In the genomic region with DNA sequence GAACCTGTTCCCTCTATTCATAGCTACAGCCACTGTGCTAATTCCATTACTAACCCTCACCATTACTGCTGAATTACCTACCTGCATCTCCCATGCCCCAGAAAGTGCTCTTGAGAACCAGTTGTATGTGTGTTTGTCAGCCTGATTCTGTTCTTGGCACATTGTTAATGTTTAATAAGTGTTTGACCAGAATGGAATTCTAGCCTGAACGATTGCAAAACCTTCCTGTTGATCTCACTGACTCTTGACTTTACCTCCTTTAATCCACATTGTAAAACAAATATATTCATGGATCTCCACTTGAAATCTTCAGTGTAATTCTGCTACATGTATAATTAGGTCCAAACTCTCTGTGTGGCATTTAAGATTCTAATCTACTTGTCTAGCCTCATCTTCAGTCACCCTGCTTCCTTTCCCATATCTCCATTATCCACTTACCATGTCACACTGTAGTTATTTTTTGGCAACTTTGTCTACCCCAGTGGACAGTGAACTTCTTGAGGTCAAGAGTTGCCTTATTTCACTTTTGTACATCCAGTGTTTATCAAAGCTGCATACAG, we compare ENCODE assay signal across 1 cellular context.
A peak's percentile ranks its signal among the peaks of the same experiment; 100 is the strongest.
TF ChIP-seq lines count a peak whose summit lies in the region.

No MANE protein-coding gene starts in this region.

TF ChIP-seq in HepG2, 621 proteins besides CTCF, POLR2A, EP300 and RAD21 (continued from another document and continues in another):
- TF ChIP-seq ZNF609 (CRISPR knock-in tag; IDR thresholded peaks at IDR 0.05; ENCODE audit: borderline replicate concordance) (peak; percentile 91), RCOR2 (CRISPR knock-in tag; IDR thresholded peaks at IDR 0.05) (peak; percentile 90), TMF1 (CRISPR knock-in tag; IDR thresholded peaks at IDR 0.05; ENCODE audit: low read depth) (no peak), ZNF441 (CRISPR knock-in tag; IDR thresholded peaks at IDR 0.05; ENCODE audit: borderline replicate concordance) (no peak), ZNF644 (CRISPR knock-in tag; IDR thresholded peaks at IDR 0.05; ENCODE audit: low read depth) (peak; percentile 90), SP4 (CRISPR knock-in tag; IDR thresholded peaks at IDR 0.05) (no peak), TAF1 (CRISPR knock-in tag; IDR thresholded peaks at IDR 0.05) (no peak), ZNF563 (CRISPR knock-in tag; IDR thresholded peaks at IDR 0.05) (no peak), ZNF230 (CRISPR knock-in tag; IDR thresholded peaks at IDR 0.05) (no peak), TFDP2 (CRISPR knock-in tag; IDR thresholded peaks at IDR 0.05) (no peak), ZNF317 (CRISPR knock-in tag; IDR thresholded peaks at IDR 0.05) (peak; percentile 72), ZFP82 (CRISPR knock-in tag; IDR thresholded peaks at IDR 0.05; ENCODE audit: borderline replicate concordance) (0 out of 2 replicates have a peak, but pooled peaks have one; percentile 28), FOXO1 (CRISPR knock-in tag; IDR thresholded peaks at IDR 0.05) (peak; percentile 89), ZNF713 (CRISPR knock-in tag; IDR thresholded peaks at IDR 0.05) (no peak), KLF11 (CRISPR knock-in tag; IDR thresholded peaks at IDR 0.05) (no peak), TBX2 (CRISPR knock-in tag; IDR thresholded peaks at IDR 0.05; ENCODE audit: borderline replicate concordance) (peak; percentile 77), CREB3 (CRISPR knock-in tag; IDR thresholded peaks at IDR 0.05) (no peak)
- TF ChIP-seq, protein P1, sequence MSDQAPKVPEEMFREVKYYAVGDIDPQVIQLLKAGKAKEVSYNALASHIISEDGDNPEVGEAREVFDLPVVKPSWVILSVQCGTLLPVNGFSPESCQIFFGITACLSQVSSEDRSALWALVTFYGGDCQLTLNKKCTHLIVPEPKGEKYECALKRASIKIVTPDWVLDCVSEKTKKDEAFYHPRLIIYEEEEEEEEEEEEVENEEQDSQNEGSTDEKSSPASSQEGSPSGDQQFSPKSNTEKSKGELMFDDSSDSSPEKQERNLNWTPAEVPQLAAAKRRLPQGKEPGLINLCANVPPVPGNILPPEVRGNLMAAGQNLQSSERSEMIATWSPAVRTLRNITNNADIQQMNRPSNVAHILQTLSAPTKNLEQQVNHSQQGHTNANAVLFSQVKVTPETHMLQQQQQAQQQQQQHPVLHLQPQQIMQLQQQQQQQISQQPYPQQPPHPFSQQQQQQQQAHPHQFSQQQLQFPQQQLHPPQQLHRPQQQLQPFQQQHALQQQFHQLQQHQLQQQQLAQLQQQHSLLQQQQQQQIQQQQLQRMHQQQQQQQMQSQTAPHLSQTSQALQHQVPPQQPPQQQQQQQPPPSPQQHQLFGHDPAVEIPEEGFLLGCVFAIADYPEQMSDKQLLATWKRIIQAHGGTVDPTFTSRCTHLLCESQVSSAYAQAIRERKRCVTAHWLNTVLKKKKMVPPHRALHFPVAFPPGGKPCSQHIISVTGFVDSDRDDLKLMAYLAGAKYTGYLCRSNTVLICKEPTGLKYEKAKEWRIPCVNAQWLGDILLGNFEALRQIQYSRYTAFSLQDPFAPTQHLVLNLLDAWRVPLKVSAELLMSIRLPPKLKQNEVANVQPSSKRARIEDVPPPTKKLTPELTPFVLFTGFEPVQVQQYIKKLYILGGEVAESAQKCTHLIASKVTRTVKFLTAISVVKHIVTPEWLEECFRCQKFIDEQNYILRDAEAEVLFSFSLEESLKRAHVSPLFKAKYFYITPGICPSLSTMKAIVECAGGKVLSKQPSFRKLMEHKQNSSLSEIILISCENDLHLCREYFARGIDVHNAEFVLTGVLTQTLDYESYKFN (CRISPR knock-in tag; conservative IDR thresholded peaks at IDR 0.05), result peak; percentile 94
- TF ChIP-seq, protein P2, sequence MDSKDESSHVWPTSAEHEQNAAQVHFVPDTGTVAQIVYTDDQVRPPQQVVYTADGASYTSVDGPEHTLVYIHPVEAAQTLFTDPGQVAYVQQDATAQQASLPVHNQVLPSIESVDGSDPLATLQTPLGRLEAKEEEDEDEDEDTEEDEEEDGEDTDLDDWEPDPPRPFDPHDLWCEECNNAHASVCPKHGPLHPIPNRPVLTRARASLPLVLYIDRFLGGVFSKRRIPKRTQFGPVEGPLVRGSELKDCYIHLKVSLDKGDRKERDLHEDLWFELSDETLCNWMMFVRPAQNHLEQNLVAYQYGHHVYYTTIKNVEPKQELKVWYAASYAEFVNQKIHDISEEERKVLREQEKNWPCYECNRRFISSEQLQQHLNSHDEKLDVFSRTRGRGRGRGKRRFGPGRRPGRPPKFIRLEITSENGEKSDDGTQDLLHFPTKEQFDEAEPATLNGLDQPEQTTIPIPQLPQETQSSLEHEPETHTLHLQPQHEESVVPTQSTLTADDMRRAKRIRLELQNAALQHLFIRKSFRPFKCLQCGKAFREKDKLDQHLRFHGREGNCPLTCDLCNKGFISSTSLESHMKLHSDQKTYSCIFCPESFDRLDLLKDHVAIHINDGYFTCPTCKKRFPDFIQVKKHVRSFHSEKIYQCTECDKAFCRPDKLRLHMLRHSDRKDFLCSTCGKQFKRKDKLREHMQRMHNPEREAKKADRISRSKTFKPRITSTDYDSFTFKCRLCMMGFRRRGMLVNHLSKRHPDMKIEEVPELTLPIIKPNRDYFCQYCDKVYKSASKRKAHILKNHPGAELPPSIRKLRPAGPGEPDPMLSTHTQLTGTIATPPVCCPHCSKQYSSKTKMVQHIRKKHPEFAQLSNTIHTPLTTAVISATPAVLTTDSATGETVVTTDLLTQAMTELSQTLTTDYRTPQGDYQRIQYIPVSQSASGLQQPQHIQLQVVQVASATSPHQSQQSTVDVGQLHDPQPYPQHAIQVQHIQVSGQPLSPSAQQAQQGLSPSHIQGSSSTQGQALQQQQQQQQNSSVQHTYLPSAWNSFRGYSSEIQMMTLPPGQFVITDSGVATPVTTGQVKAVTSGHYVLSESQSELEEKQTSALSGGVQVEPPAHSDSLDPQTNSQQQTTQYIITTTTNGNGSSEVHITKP (CRISPR knock-in tag; IDR thresholded peaks at IDR 0.05; ENCODE audit: low read depth), result no peak
- TF ChIP-seq, protein P3, sequence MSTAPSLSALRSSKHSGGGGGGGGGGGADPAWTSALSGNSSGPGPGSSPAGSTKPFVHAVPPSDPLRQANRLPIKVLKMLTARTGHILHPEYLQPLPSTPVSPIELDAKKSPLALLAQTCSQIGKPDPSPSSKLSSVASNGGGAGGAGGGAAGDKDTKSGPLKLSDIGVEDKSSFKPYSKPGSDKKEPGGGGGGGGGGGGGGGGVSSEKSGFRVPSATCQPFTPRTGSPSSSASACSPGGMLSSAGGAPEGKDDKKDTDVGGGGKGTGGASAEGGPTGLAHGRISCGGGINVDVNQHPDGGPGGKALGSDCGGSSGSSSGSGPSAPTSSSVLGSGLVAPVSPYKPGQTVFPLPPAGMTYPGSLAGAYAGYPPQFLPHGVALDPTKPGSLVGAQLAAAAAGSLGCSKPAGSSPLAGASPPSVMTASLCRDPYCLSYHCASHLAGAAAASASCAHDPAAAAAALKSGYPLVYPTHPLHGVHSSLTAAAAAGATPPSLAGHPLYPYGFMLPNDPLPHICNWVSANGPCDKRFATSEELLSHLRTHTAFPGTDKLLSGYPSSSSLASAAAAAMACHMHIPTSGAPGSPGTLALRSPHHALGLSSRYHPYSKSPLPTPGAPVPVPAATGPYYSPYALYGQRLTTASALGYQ (CRISPR knock-in tag; IDR thresholded peaks at IDR 0.05), result peak; percentile 79
- TF ChIP-seq, protein P4, sequence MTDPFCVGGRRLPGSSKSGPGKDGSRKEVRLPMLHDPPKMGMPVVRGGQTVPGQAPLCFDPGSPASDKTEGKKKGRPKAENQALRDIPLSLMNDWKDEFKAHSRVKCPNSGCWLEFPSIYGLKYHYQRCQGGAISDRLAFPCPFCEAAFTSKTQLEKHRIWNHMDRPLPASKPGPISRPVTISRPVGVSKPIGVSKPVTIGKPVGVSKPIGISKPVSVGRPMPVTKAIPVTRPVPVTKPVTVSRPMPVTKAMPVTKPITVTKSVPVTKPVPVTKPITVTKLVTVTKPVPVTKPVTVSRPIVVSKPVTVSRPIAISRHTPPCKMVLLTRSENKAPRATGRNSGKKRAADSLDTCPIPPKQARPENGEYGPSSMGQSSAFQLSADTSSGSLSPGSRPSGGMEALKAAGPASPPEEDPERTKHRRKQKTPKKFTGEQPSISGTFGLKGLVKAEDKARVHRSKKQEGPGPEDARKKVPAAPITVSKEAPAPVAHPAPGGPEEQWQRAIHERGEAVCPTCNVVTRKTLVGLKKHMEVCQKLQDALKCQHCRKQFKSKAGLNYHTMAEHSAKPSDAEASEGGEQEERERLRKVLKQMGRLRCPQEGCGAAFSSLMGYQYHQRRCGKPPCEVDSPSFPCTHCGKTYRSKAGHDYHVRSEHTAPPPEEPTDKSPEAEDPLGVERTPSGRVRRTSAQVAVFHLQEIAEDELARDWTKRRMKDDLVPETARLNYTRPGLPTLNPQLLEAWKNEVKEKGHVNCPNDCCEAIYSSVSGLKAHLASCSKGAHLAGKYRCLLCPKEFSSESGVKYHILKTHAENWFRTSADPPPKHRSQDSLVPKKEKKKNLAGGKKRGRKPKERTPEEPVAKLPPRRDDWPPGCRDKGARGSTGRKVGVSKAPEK (CRISPR knock-in tag; IDR thresholded peaks at IDR 0.05; ENCODE audit: borderline replicate concordance), result no peak
- TF ChIP-seq, protein P5, sequence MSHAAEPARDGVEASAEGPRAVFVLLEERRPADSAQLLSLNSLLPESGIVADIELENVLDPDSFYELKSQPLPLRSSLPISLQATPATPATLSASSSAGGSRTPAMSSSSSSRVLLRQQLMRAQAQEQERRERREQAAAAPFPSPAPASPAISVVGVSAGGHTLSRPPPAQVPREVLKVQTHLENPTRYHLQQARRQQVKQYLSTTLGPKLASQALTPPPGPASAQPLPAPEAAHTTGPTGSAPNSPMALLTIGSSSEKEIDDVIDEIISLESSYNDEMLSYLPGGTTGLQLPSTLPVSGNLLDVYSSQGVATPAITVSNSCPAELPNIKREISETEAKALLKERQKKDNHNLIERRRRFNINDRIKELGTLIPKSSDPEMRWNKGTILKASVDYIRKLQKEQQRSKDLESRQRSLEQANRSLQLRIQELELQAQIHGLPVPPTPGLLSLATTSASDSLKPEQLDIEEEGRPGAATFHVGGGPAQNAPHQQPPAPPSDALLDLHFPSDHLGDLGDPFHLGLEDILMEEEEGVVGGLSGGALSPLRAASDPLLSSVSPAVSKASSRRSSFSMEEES (CRISPR knock-in tag; IDR thresholded peaks at IDR 0.05), result no peak
- TF ChIP-seq, protein P6, sequence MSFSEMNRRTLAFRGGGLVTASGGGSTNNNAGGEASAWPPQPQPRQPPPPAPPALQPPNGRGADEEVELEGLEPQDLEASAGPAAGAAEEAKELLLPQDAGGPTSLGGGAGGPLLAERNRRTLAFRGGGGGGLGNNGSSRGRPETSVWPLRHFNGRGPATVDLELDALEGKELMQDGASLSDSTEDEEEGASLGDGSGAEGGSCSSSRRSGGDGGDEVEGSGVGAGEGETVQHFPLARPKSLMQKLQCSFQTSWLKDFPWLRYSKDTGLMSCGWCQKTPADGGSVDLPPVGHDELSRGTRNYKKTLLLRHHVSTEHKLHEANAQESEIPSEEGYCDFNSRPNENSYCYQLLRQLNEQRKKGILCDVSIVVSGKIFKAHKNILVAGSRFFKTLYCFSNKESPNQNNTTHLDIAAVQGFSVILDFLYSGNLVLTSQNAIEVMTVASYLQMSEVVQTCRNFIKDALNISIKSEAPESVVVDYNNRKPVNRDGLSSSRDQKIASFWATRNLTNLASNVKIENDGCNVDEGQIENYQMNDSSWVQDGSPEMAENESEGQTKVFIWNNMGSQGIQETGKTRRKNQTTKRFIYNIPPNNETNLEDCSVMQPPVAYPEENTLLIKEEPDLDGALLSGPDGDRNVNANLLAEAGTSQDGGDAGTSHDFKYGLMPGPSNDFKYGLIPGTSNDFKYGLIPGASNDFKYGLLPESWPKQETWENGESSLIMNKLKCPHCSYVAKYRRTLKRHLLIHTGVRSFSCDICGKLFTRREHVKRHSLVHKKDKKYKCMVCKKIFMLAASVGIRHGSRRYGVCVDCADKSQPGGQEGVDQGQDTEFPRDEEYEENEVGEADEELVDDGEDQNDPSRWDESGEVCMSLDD (CRISPR knock-in tag; IDR thresholded peaks at IDR 0.05; ENCODE audit: borderline replicate concordance), result no peak
